In the genomic region with DNA sequence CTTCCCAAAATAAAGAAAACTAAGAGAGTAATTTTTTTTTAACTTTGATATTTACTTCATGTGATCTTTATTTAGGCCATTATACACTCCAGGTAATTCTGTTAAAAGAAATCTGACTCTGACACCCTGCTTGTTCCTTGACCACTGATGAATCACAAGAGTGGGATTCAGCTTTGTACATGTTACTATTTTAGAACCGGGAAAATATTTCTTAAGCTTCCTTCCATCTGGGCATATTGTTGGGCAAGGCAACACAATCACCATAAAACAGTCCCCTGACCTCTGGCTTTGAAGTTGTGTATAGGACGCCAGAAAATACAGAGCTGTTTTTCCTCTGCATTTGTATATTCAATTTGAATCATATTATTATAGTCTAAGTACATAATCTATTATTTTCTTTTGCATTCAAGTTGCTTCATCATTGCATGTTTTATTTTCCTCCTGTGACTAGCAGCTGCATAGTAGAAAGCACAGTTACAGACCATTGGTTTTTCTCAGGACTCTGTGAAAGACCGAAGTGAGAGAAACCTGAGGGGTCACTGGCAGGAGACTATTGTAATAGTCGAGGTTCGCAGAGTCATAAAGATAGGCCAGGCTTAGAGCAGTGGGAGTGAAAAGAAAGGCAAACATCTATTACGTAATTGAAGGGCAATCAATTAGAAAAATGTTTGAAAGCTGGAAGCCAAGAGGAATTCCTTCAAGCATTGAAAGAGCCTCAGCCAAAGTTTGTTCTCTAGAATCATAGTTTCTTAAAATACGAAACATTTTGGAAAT, we compare ENCODE assay signal across 1 cellular context.
TF ChIP-seq lines count a peak whose summit lies in the region.

No MANE protein-coding gene starts in this region.

TF ChIP-seq in HEK293, 187 proteins besides CTCF, POLR2A, EP300 and RAD21 (continued from another document):
- TF ChIP-seq ZNF660 (tag by site-specific recombination; IDR thresholded peaks at IDR 0.05) (0 out of 2 replicates have a peak, but pooled peaks have one; percentile 38), ZFP69B (tag by site-specific recombination; IDR thresholded peaks at IDR 0.05) (no peak)
- TF ChIP-seq, protein P1, sequence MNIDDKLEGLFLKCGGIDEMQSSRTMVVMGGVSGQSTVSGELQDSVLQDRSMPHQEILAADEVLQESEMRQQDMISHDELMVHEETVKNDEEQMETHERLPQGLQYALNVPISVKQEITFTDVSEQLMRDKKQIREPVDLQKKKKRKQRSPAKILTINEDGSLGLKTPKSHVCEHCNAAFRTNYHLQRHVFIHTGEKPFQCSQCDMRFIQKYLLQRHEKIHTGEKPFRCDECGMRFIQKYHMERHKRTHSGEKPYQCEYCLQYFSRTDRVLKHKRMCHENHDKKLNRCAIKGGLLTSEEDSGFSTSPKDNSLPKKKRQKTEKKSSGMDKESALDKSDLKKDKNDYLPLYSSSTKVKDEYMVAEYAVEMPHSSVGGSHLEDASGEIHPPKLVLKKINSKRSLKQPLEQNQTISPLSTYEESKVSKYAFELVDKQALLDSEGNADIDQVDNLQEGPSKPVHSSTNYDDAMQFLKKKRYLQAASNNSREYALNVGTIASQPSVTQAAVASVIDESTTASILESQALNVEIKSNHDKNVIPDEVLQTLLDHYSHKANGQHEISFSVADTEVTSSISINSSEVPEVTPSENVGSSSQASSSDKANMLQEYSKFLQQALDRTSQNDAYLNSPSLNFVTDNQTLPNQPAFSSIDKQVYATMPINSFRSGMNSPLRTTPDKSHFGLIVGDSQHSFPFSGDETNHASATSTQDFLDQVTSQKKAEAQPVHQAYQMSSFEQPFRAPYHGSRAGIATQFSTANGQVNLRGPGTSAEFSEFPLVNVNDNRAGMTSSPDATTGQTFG (tag by site-specific recombination; IDR thresholded peaks at IDR 0.05; ENCODE audit: borderline replicate concordance): no peak
